ENCODE assay signal across 8 cellular contexts in the genomic region with DNA sequence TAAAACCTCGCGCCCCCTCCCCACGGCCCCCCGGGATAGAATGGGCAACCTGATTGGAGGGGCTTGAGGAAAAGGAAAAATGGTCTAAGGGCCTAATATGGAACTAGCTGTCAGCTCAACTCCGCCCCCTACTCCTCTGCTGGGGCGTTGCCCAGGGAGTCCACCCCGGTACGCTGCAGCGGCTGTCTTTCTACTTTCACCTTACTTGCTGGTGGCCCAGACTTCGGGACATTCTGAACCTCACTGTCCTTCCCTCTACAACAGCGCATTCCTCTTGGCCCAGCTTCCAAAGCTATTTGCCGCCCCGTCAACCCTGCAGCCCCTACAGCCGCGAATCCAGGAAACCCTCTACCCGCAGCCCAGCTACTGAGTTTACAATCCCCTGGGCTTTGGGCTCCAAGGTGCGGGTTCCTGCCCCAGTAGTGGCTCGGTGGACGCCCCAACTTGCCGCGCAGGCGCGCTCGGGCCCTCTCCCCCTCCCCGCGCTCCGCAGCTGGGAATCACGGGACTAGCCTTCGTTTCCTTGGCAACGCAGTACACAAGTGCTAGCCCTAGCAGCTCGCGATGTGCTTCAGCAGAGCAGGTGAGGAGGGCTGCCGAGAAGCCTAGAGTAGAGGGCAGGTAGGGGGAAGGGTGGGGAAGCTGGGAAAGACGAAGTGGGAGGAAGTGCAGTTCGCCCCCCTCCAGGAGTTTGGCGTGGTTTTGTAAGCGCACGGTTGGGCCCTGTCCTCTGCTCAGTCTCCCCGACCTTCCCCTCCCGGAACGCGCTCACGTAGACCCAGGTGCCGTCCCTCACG.
DNase-seq lines count a peak whose midpoint lies in the region; ATAC-seq and TF ChIP-seq lines count a peak whose summit lies in the region.

No MANE protein-coding gene starts in this region.

- CTCF ChIA-PET in AG04449 (lab: Yijun Ruan, JAX): interaction anchor here (1.6 kb wide), 1 partner anchor 91 kb away, joined by 3 read pairs; no protein-coding TSS in a partner anchor

- DNase-seq in AG04449 (ENCODE audit: low read depth, low spot score) (no peak), NCI-H2227 treated with DMSO at 0.1 percent for 48 hours (lab: John Stamatoyannopoulos, UW) (peak; percentile 85), choroid plexus epithelial cell (ENCODE audit: low read depth) (peak; percentile 90)
- peak; percentile 81 for DNase-seq in activated CD4-positive, alpha-beta T cell treated with anti-CD3 and anti-CD28 coated beads for 1 hour
- DNase-seq in stimulated activated CD4-positive, alpha-beta T cell treated with anti-CD3 and anti-CD28 coated beads, Interleukin-1b, Interleukin-23, amount 100 ng/mL, for 1 hour (ENCODE audit: low read depth in 2 of 2): peak; percentile 48 to 66

- ATAC-seq in GM18870 (IDR thresholded peaks at IDR 0.05; ENCODE audit: unreplicated experiment): peak; percentile 83
- ATAC-seq in HG03139 (IDR thresholded peaks at IDR 0.05; ENCODE audit: unreplicated experiment): peak; percentile 85

- POLR2A ChIA-PET in AG04449 (lab: Yijun Ruan, JAX): no interaction called here

- TF ChIP-seq CTCF in AG04449 (IDR thresholded peaks at IDR 0.05; ENCODE audit: insufficient read depth, low read length, missing control alignments): peak; percentile 5
- peak; percentile 42 for TF ChIP-seq CTCF in choroid plexus epithelial cell (conservative IDR thresholded peaks at IDR 0.05; ENCODE audit: low read depth, low read length)

- peak overlapping the region; percentile 65 for H3K4me3 ChIP-seq in AG04449 (ENCODE audit: low read depth, low read length)
- H3K4me3 ChIP-seq in choroid plexus epithelial cell (ENCODE audit: low read depth, low read length): peak overlapping the region; percentile 68

- peak overlapping the region; percentile 24 for H3K27ac ChIP-seq in layer of hippocampus (ENCODE audit: low read depth, low read length)

- H3K27me3 ChIP-seq in layer of hippocampus (ENCODE audit: control insufficient read depth, insufficient read depth, low read length): no peaks in the 10 kb centered on the region
